Comparison of ENCODE assay signal across 32 cellular contexts in the genomic region with DNA sequence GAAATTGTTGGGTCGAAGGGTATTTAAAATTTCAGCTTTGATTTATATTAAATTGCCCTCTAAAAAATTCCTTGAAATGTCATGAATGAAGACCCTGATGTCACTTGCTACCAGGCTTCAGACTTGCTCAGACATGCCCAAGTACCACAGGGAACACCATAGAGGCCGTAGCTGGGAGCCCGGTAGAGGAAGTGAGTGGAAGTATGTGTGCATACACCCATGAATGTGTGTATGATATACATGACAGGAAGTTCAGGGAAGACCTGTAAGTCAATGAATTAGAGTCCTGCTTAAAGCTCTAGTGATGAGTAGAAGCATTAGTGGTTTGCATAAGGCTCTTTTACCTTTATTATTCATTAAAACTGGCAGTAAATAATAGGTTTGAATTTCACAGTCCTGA.
DNase-seq lines count a peak whose midpoint lies in the region; ATAC-seq and TF ChIP-seq lines count a peak whose summit lies in the region.
"Had no signal": no experiment of that assay in that cellular context is flagged by ENCODE, and none has a peak within 500 bp of the region (broad histone marks: within the 10 kb centered on the region; RNA-seq: fewer than 3 reads in every experiment).

No MANE protein-coding gene starts in this region.

- H3K4me1 ChIP-seq in foreskin keratinocyte (peaks cover 11% of the 10 kb centered on the region), neural progenitor cell (no peaks in the 10 kb centered on the region), Caco-2 (no peaks in the 10 kb centered on the region)
- H3K4me1 ChIP-seq: gastrocnemius medialis, parathyroid adenoma, right atrium auricular region, SJCRH30, stomach had no signal

- intact Hi-C loops in Caco-2 (cut with micrococcal nuclease; ENCODE audit: unreplicated experiment) = no loop called here

- ATAC-seq in GM21528 (IDR thresholded peaks at IDR 0.05; ENCODE audit: low FRiP score, unreplicated experiment) (peak; percentile 56), foreskin keratinocyte (peak; percentile 49)
- ATAC-seq: activated CD8-positive, alpha-beta T cell treated with anti-CD3 and anti-CD28 coated beads for 36 hours; gastrocnemius medialis had no signal

- TF ChIP-seq CTCF in foreskin keratinocyte (conservative IDR thresholded peaks at IDR 0.05) (no peak), neural progenitor cell (IDR thresholded peaks at IDR 0.05) (no peak), Caco-2 (IDR thresholded peaks at IDR 0.05; ENCODE audit: insufficient read depth in 1 of 2, low read depth in 1 of 2, low read length in 1 of 2, severe bottlenecking in 1 of 2, unreplicated experiment in 1 of 2) (no peak)

- no peaks in the 10 kb centered on the region for H3K36me3 ChIP-seq in neural progenitor cell
- H3K36me3 ChIP-seq in Caco-2 (ENCODE audit: control insufficient read depth, insufficient read depth, low read length) = no peaks in the 10 kb centered on the region
- H3K36me3 ChIP-seq: gastrocnemius medialis, right atrium auricular region, SJCRH30, thyroid gland, vagina had no signal

- H3K27ac Mint-ChIP-seq in neural progenitor cell = no peak overlapping the region
- H3K27ac Mint-ChIP-seq in Caco-2 (ENCODE audit: unreplicated experiment) = no peak overlapping the region
- H3K27ac Mint-ChIP-seq: activated CD8-positive, alpha-beta T cell treated with anti-CD3 and anti-CD28 coated beads for 36 hours; activated naive CD8-positive, alpha-beta T cell treated with anti-CD3 and anti-CD28 coated beads, Interleukin-2, amount 10 ng/mL, durations not matched to agents 7 days and 5 days; CD8-positive, alpha-beta memory T cell; memory B cell had no signal

- POLR2A ChIA-PET in Caco-2 (lab: Charles Lee) = no interaction called here

- H3K4me1 Mint-ChIP-seq in neural progenitor cell (no peaks in the 10 kb centered on the region), Caco-2 (ENCODE audit: low read depth, unreplicated experiment) (no peaks in the 10 kb centered on the region)
- H3K4me1 Mint-ChIP-seq: neural crest cell had no signal

- H3K79me2 ChIP-seq in neural progenitor cell (ENCODE audit: low read depth) = no peaks in the 10 kb centered on the region
- H3K79me2 ChIP-seq: hepatocyte, parathyroid adenoma had no signal

- H3K9me3 ChIP-seq in neural progenitor cell (ENCODE audit: low read depth) (no peaks in the 10 kb centered on the region), Caco-2 (no peaks in the 10 kb centered on the region)
- H3K9me3 ChIP-seq: gastrocnemius medialis, right atrium auricular region, SJCRH30, stomach, thyroid gland, vagina had no signal

- H3K27ac ChIP-seq in foreskin keratinocyte (no peak overlapping the region), neural progenitor cell (no peak overlapping the region)
- H3K27ac ChIP-seq: gastrocnemius medialis, hepatocyte, parathyroid adenoma, right atrium auricular region, SJCRH30, stomach, thyroid gland, vagina had no signal

- DNase-seq in NCI-H2171 treated with DMSO at 0.1 percent for 48 hours (lab: John Stamatoyannopoulos, UW) (peak; percentile 22), NCI-H2171 (lab: John Stamatoyannopoulos, UW) (no peak), HT1080 (ENCODE audit: low read depth) (peak; percentile 22), foreskin keratinocyte (peak in 1 of 2 donors; percentile 68), neural progenitor cell (ENCODE audit: low spot score) (no peak), Caco-2 (no peak), mesenteric fat pad (ENCODE audit: low spot score) (no peak)
- DNase-seq: activated CD8-positive, alpha-beta T cell treated with anti-CD3 and anti-CD28 coated beads for 36 hours; activated effector memory CD4-positive, alpha-beta T cell treated with anti-CD3 and anti-CD28 coated beads, Interleukin-2, amount 50 U/mL, for 16 hours; activated naive CD8-positive, alpha-beta T cell treated with anti-CD3 and anti-CD28 coated beads, Interleukin-2, amount 10 ng/mL, durations not matched to agents 7 days and 5 days; activated T-cell treated with anti-CD3 and anti-CD28 coated beads for 4 hours; CD8-positive, alpha-beta memory T cell; dermis blood vessel endothelial cell; gastrocnemius medialis; left colon; NCI-H1048; NCI-H187; NCI-H748 treated with DMSO at 0.1 percent for 48 hours; SJCRH30; stimulated activated CD4-positive, alpha-beta T cell treated with anti-CD3 and anti-CD28 coated beads, Interleukin-1b, Interleukin-23, amount 100 ng/mL, for 48 hours; stimulated activated CD8-positive, alpha-beta memory T cell treated with anti-CD3 and anti-CD28 coated beads, Interleukin-4, amount 100 ng/mL, for 48 hours; stomach; T1000; thyroid gland had no signal

- no peak overlapping the region for H3K4me2 ChIP-seq in neural progenitor cell
- H3K4me2 ChIP-seq: hepatocyte, smooth muscle cell had no signal

- BruUV-seq in Caco-2 (replicated peaks; lab: Mats Ljungman, UMichigan) = no TSS peak

- H3K4me3 ChIP-seq in neural progenitor cell (no peak overlapping the region), Caco-2 (ENCODE audit: low read depth, low read length) (no peak overlapping the region)
- H3K4me3 ChIP-seq: gastrocnemius medialis, hepatocyte, right atrium auricular region, SJCRH30, smooth muscle cell, stomach, thyroid gland, vagina had no signal

- no peaks in the 10 kb centered on the region for H3K9me3 Mint-ChIP-seq in neural progenitor cell
- no peaks in the 10 kb centered on the region for H3K9me3 Mint-ChIP-seq in Caco-2 (ENCODE audit: unreplicated experiment)
- H3K9me3 Mint-ChIP-seq: activated CD8-positive, alpha-beta T cell treated with anti-CD3 and anti-CD28 coated beads for 36 hours; activated naive CD8-positive, alpha-beta T cell treated with anti-CD3 and anti-CD28 coated beads, Interleukin-2, amount 10 ng/mL, durations not matched to agents 7 days and 5 days; CD8-positive, alpha-beta memory T cell; memory B cell; neural crest cell had no signal

- no peaks in the 10 kb centered on the region for H3F3A ChIP-seq in neural progenitor cell (ENCODE audit: low read depth)

- H3K9ac ChIP-seq in neural progenitor cell = no peak overlapping the region
- H3K9ac ChIP-seq: parathyroid adenoma had no signal

- no peak overlapping the region for H3K4me3 Mint-ChIP-seq in neural progenitor cell
- no peak overlapping the region for H3K4me3 Mint-ChIP-seq in Caco-2 (ENCODE audit: unreplicated experiment)
- H3K4me3 Mint-ChIP-seq: activated CD8-positive, alpha-beta T cell treated with anti-CD3 and anti-CD28 coated beads for 36 hours; activated naive CD8-positive, alpha-beta T cell treated with anti-CD3 and anti-CD28 coated beads, Interleukin-2, amount 10 ng/mL, durations not matched to agents 7 days and 5 days; CD8-positive, alpha-beta memory T cell; memory B cell; neural crest cell had no signal

- CTCF ChIA-PET in Caco-2 (lab: Charles Lee) = no interaction called here

- H3K36me3 Mint-ChIP-seq in neural progenitor cell (no peaks in the 10 kb centered on the region), Caco-2 (ENCODE audit: insufficient read depth, unreplicated experiment) (no peaks in the 10 kb centered on the region)

- no peak overlapping the region for H2AFZ ChIP-seq in neural progenitor cell (replicated peaks)
- H2AFZ ChIP-seq: hepatocyte, parathyroid adenoma had no signal

- no peaks in the 10 kb centered on the region for H4K20me1 ChIP-seq in neural progenitor cell (ENCODE audit: low read depth)

- no peaks in the 10 kb centered on the region for H3K27me3 ChIP-seq in foreskin keratinocyte
- H3K27me3 ChIP-seq in neural progenitor cell = no peaks in the 10 kb centered on the region
- no peaks in the 10 kb centered on the region; the same call in 1 of the 2 replicates for H3K27me3 ChIP-seq in Caco-2 (replicated peaks; ENCODE audit: control insufficient read depth, insufficient read depth, low read length)
- H3K27me3 ChIP-seq: gastrocnemius medialis, hepatocyte, right atrium auricular region, stomach, thyroid gland, vagina had no signal

- no peaks in the 10 kb centered on the region for H3K27me3 Mint-ChIP-seq in neural progenitor cell (ENCODE audit: insufficient read depth, low read depth)
- H3K27me3 Mint-ChIP-seq in Caco-2 (ENCODE audit: insufficient read depth, unreplicated experiment) = peaks cover 15% of the 10 kb centered on the region
- H3K27me3 Mint-ChIP-seq: activated CD8-positive, alpha-beta T cell treated with anti-CD3 and anti-CD28 coated beads for 36 hours; activated naive CD8-positive, alpha-beta T cell treated with anti-CD3 and anti-CD28 coated beads, Interleukin-2, amount 10 ng/mL, durations not matched to agents 7 days and 5 days; CD8-positive, alpha-beta memory T cell; memory B cell had no signal

Comparison
In these comparisons a context has a peak if more than half of its experiments do, and no peak if none do; other contexts are left out.
1. DNase-seq: peak in NCI-H2171 treated with DMSO at 0.1 percent for 48 hours (single experiment) and HT1080 (single experiment); none in NCI-H2171 (single experiment), neural progenitor cell (single experiment), Caco-2 (0 of 2) and mesenteric fat pad (single experiment).